Comparison of ENCODE assay signal across 8 cellular contexts in genomic region chr15:85840079-85840801, GRCh38. TPM values are rescaled to one million over a fixed set of nuclear protein-coding genes. Genes with fewer than 3 reads are reported as not detected.
DNase-seq lines count a peak whose midpoint lies in the region; ATAC-seq and TF ChIP-seq lines count a peak whose summit lies in the region.

No MANE protein-coding gene starts in this region.

- H3K27me3 ChIP-seq in adrenal gland, result no peaks in the 10 kb centered on the region
- peaks cover 4% of the 10 kb centered on the region for H3K27me3 ChIP-seq in left ventricle myocardium inferior (ENCODE audit: low read depth)
- H3K27me3 ChIP-seq in psoas muscle (ENCODE audit: insufficient read depth in 3 of 3, low read length in 2 of 3), result no peaks in the 10 kb centered on the region
- no peaks in the 10 kb centered on the region for H3K27me3 ChIP-seq in uterus

- peak overlapping the region; percentile 52 to 62 (median 62) for H3K4me3 Mint-ChIP-seq in T-cell

- 2 to 15% (median 8%) methylated on average over 10 to 32 of the region's 32 CpGs for WGBS in adrenal gland, 4 donors
- WGBS in psoas muscle, 3 donors, result 9 to 11% (median 10%) methylated on average over 32 of the region's 32 CpGs

- POLR2A ChIA-PET in T-cell (lab: Charles Lee), result no interaction called here

- TF ChIP-seq CTCF in GM12873 (IDR thresholded peaks at IDR 0.05; ENCODE audit: insufficient read depth, low read depth, low read length, missing control alignments), result peak; percentile 90
- TF ChIP-seq CTCF in adrenal gland (IDR thresholded peaks at IDR 0.05), result peak; percentile 78 to 95 (median 85)
- TF ChIP-seq CTCF in left ventricle myocardium inferior (IDR thresholded peaks at IDR 0.05; ENCODE audit: borderline replicate concordance), result peak; percentile 94
- peak; percentile 94 for TF ChIP-seq CTCF in psoas muscle (IDR thresholded peaks at IDR 0.05)
- TF ChIP-seq CTCF in uterus (IDR thresholded peaks at IDR 0.05), result peak; percentile 89 to 94 (median 91)

- CTCF ChIA-PET in T-cell (lab: Charles Lee), result interaction anchor here (0.6 to 1.6 kb wide), 10 partner anchors 10 to 299 kb away, joined by 3 to 7 read pairs (median 4); no protein-coding TSS in a partner anchor

- H3K9me3 ChIP-seq in adrenal gland (replicated peaks in 1 of 3) (no peaks in the 10 kb centered on the region), left ventricle myocardium inferior (replicated peaks) (no peaks in the 10 kb centered on the region), psoas muscle (no peaks in the 10 kb centered on the region), uterus (no peaks in the 10 kb centered on the region)

- H3K27ac ChIP-seq in adrenal gland (no peak overlapping the region), left ventricle myocardium inferior (replicated peaks) (no peak overlapping the region), psoas muscle (no peak overlapping the region), uterus (peak overlapping the region in 1 of 2 donors; percentile 44)

- no peaks in the 10 kb centered on the region for H3K36me3 ChIP-seq in adrenal gland (replicated peaks in 1 of 2)
- H3K36me3 ChIP-seq in left ventricle myocardium inferior, result no peaks in the 10 kb centered on the region
- H3K36me3 ChIP-seq in psoas muscle (ENCODE audit: insufficient read depth in 1 of 2, low read depth in 1 of 2), result no peaks in the 10 kb centered on the region
- H3K36me3 ChIP-seq in uterus, result no peaks in the 10 kb centered on the region

- ATAC-seq in HG02623 (IDR thresholded peaks at IDR 0.05; ENCODE audit: unreplicated experiment) (peak; percentile 96), T-cell (replicated peaks in 1 of 4) (peak; percentile 95 to 98 (median 96)), psoas muscle (peak; percentile 95 to 99 (median 98))

- intact Hi-C loops in adrenal gland (cut with DNase I) (no loop called here), left ventricle myocardium inferior (cut with micrococcal nuclease) (no loop called here), psoas muscle (cut with DNase I) (loop anchor here (2.0 kb wide), 1 partner anchor 109 kb away; no protein-coding TSS in a partner anchor), uterus (cut with DNase I; ENCODE audit: low total_unique reads) (no loop called here)

- H3K9me3 Mint-ChIP-seq in T-cell, result no peaks in the 10 kb centered on the region

- peaks cover 5% of the 10 kb centered on the region in 2 donors for H3K27me3 Mint-ChIP-seq in T-cell

- H3K4me1 ChIP-seq in adrenal gland (replicated peaks in 1 of 2) (peaks cover 0 to 10% of the 10 kb centered on the region in 2 donors), left ventricle myocardium inferior (peaks cover 9% of the 10 kb centered on the region), psoas muscle (peaks cover 2% of the 10 kb centered on the region), uterus (no peaks in the 10 kb centered on the region)

- DNase-seq in NCI-H1092 treated with DMSO at 0.1 percent for 48 hours (lab: John Stamatoyannopoulos, UW), result peak; percentile 34
- peak; percentile 19 to 83 (median 68) for DNase-seq in T-cell
- DNase-seq in adrenal gland, result peak; percentile 80 to 88 (median 86)
- peak; percentile 81 for DNase-seq in left ventricle myocardium inferior
- peak; percentile 85 to 92 for DNase-seq in psoas muscle
- DNase-seq in uterus, result peak; percentile 70 to 82

- H3K27ac Mint-ChIP-seq in T-cell, result no peak overlapping the region

- TF ChIP-seq POLR2A in adrenal gland (IDR thresholded peaks at IDR 0.05), result no peak
- no peak for TF ChIP-seq POLR2A in uterus (IDR thresholded peaks at IDR 0.05)

- peak overlapping the region in 1 of 4 donors; percentile 39 for H3K4me3 ChIP-seq in adrenal gland
- H3K4me3 ChIP-seq in left ventricle myocardium inferior, result peak overlapping the region; percentile 54
- peak overlapping the region; percentile 50 for H3K4me3 ChIP-seq in psoas muscle
- H3K4me3 ChIP-seq in uterus, result peak overlapping the region; percentile 10 to 25

- peaks cover 6 to 8% (median 6%) of the 10 kb centered on the region in 3 donors for H3K4me1 Mint-ChIP-seq in T-cell

- H3K36me3 Mint-ChIP-seq in T-cell, result no peaks in the 10 kb centered on the region

RNA-seq across cellular contexts. Expression of gene KLHL25, which starts 45.5 kb away (rescaled TPM):
- total RNA-seq in T-cell (10 to 100 TPM in 4 of 5 donors, 1 to 10 TPM in 1; 7.9 to 16.7 (median 13.6) TPM), adrenal gland (1 to 10 TPM; 3.7 to 6.2 (median 4.5) TPM), left ventricle myocardium inferior (4.0 TPM), psoas muscle (10 to 100 TPM in 2 of 4 donors, 1 to 10 TPM in 2; 5.5 to 15.7 (median 10.6) TPM), uterus (10 to 100 TPM in 2 of 4 donors, 1 to 10 TPM in 2; 6.2 to 19.5 (median 11.9) TPM)
- polyA plus RNA-seq in adrenal gland (1 to 10 TPM; 1.4 to 3.9 (median 3.9) TPM), psoas muscle (10 to 100 TPM in 1 of 3 donors, 1 to 10 TPM in 2; 3.8 to 12.1 (median 6.8) TPM)

Comparison
In these comparisons a context has a peak if more than half of its experiments do, and no peak if none do; other contexts are left out.
1. DNase-seq: peak in every context shown above with its lines; median percentile 88 in psoas muscle; 86 in adrenal gland; 81 in left ventricle myocardium inferior; 76 in uterus; 68 in T-cell; 34 in NCI-H1092 treated with DMSO at 0.1 percent for 48 hours.
2. intact Hi-C loops: an anchor here in psoas muscle (2.0 kb wide); none called in adrenal gland, left ventricle myocardium inferior and uterus.